Comparison of ENCODE assay signal across 16 cellular contexts in the genomic region with DNA sequence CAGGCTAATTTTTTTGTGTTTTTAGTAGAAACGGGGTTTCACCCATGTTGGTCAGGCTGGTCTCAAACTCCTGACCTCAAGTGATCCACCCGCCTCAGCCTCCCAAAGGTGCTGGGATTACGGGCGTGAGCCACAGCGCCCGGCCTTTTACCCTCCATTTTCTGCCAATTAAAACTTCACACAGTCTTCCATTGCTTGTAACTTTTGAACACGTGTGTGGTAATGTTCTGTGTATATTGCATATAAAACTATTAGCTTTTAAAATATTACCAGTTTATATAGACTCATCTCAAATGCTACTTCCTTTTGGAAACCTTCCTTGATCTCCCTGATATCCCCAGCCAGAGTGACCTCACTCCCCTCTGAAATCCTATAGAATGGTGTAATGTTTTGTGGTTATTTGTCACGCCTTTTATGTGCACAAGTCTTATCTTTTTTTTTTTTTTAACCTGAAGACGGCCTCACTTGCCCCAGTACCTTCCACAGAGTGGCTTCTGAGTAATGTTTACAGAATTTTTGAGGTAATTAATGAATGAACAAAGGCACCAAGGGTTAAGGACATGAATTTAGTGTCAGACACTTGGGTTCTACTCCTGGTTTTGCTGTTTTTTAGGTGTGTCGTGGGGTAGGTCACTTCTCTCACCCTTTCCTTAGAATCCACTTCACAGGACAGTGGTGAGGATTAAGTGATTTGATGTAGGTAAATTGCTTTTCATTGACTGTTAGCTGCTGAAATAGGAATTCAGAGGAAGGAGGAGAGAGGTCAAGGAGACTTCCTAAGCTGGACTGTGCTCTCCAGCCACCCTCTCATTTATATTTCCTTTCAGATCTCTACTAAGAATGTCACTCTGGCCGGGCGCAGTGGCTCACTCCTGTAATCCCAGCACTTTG. TPM values are rescaled to one million over a fixed set of nuclear protein-coding genes. Genes with fewer than 3 reads are reported as not detected.
DNase-seq lines count a peak whose midpoint lies in the region; ATAC-seq, FAIRE-seq and TF ChIP-seq lines count a peak whose summit lies in the region.
"Had no signal": no experiment of that assay in that cellular context is flagged by ENCODE, and none has a peak within 500 bp of the region (broad histone marks: within the 10 kb centered on the region; RNA-seq: fewer than 3 reads in every experiment).

No MANE protein-coding gene starts in this region.

- peak overlapping the region; percentile 65 for H3K27ac Mint-ChIP-seq in HFFc6
- H3K27ac Mint-ChIP-seq: activated CD8-positive, alpha-beta T cell treated with anti-CD3 and anti-CD28 coated beads, Interleukin-2, amount 10 ng/mL, durations not matched to agents 7 days and 5 days had no signal

- H3K27ac ChIP-seq in epithelial cell of prostate, result peak overlapping the region; percentile 72
- H3K27ac ChIP-seq: esophagus squamous epithelium, prostate gland had no signal

- H3K4me1 Mint-ChIP-seq in HFFc6 (ENCODE audit: low read depth), result peaks cover 29% of the 10 kb centered on the region

- no peaks in the 10 kb centered on the region for H3K9me3 Mint-ChIP-seq in HFFc6

- DNase-seq in ACHN (peak; percentile 35), HFFc6 (peak; percentile 82), RCC 7860 (ENCODE audit: low spot score) (peak; percentile 99), epithelial cell of prostate (ENCODE audit: low read depth, low spot score) (peak; percentile 84), NCI-H510A (lab: John Stamatoyannopoulos, UW) (no peak), NCI-H2227 (lab: John Stamatoyannopoulos, UW; ENCODE audit: unreplicated experiment) (no peak)
- DNase-seq: activated CD8-positive, alpha-beta T cell treated with anti-CD3 and anti-CD28 coated beads, Interleukin-2, amount 10 ng/mL, durations not matched to agents 7 days and 5 days; activated naive CD4-positive, alpha-beta T cell; DMS53; esophagus squamous epithelium; stimulated activated CD4-positive, alpha-beta T cell treated with anti-CD3 and anti-CD28 coated beads, Interleukin-4, amount 100 ng/mL, for 1 hour; stimulated activated naive CD4-positive, alpha-beta T cell treated with Interleukin-2 at 50 U/mL for 16 hours; T-helper 9 cell had no signal

- peak overlapping the region; percentile 41; the same call in 1 of the 2 replicates for H3K4me3 Mint-ChIP-seq in HFFc6
- H3K4me3 Mint-ChIP-seq: activated CD8-positive, alpha-beta T cell treated with anti-CD3 and anti-CD28 coated beads, Interleukin-2, amount 10 ng/mL, durations not matched to agents 7 days and 5 days had no signal

- peak; percentile 99 for FAIRE-seq in RCC 7860 (lab: Jason Lieb, UNC)

- ATAC-seq in GM19467 (IDR thresholded peaks at IDR 0.05; ENCODE audit: unreplicated experiment) (no peak), GM21737 (IDR thresholded peaks at IDR 0.05; ENCODE audit: unreplicated experiment) (no peak)
- ATAC-seq: activated CD8-positive, alpha-beta T cell treated with anti-CD3 and anti-CD28 coated beads, Interleukin-2, amount 10 ng/mL, durations not matched to agents 7 days and 5 days had no signal

- H3K27me3 Mint-ChIP-seq in HFFc6 (ENCODE audit: insufficient read depth), result peaks cover 5% of the 10 kb centered on the region; the same call in 1 of the 2 replicates

- no peaks in the 10 kb centered on the region for H3K36me3 Mint-ChIP-seq in HFFc6 (ENCODE audit: low read depth)

- in situ Hi-C loops in ACHN (cut with HindIII; ENCODE audit: low pct_ligation_motif_present, low pct_unique_long_range_greater_than_20kb, low sequenced_read_pairs), result no loop called here

- TF ChIP-seq CTCF in HFFc6 (IDR thresholded peaks at IDR 0.05), result no peak

RNA-seq across cellular contexts. Expression of a gene that starts 11.2 kb away (rescaled TPM):
- 1 to 10 TPM in 1 of 6 experiments, under 1 TPM in 5; 0.48 to 1.2 (median 0.65) TPM for total RNA-seq in HFFc6 (2021; fragmentation: NEBNext Ultra II Directional; extraction: Animal tissue kit (Norgen Biotek cat#: 25700))
- total RNA-seq: activated CD8-positive, alpha-beta T cell treated with anti-CD3 and anti-CD28 coated beads, Interleukin-2, amount 10 ng/mL, durations not matched to agents 7 days and 5 days had no signal

RNA-seq across cellular contexts. Expression of a gene that starts 43.4 kb away (rescaled TPM):
- total RNA-seq in HFFc6 (2021; fragmentation: NEBNext Ultra II Directional; extraction: Animal tissue kit (Norgen Biotek cat#: 25700)), result 10 to 100 TPM; 21.0 to 29.6 (median 23.4) TPM

Comparison
In these comparisons a context has a peak if more than half of its experiments do, and no peak if none do; other contexts are left out.
1. DNase-seq: peak in ACHN (single experiment), HFFc6 (single experiment), RCC 7860 (single experiment) and epithelial cell of prostate (single experiment); none in NCI-H510A (single experiment) and NCI-H2227 (single experiment).